In the genomic region with DNA sequence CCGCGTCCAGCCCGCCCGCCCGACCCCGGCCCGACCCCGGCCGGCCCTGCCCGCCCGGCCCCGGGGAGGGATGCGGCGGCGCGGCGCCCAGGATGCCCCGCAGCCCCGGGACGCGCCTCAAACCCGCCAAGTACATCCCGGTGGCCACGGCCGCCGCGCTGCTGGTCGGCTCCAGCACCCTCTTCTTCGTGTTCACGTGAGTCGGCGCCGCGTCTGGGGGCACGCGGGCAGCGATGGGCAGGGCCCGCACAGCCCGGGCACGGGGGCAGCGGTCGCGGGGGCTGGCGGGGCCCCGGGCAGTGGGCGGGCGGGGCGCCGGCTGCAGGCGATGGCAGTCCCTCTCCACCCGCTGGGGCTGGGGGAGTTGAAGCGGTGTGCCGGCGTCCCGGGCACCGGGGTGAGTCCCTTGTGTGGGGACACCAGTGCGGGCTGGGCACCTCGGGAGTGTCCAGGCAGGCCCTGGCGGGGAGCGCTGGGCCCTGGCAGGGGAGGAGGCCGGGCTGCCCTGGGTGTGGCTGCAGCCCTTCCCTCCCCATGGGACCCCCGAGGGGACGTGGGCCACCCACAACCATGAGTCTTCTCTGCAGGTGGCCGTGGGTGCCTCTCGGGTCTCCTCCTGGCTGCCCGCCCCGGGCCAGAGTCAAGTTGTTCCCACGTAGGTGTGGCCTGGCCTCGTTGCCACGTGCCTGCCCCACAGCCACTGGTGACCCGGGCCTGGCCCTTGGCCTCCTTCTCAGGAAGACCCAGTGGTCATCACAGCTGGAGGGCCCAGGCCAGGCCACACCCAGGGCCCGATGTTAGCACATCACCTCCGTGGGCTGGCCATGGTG, we compare ENCODE assay signal across 6 cellular contexts. TPM values are rescaled to one million over a fixed set of nuclear protein-coding genes. Genes with fewer than 3 reads are reported as not detected.
A peak's percentile ranks its signal among the peaks of the same experiment; 100 is the strongest.
DNase-seq lines count a peak whose midpoint lies in the region; ATAC-seq, FAIRE-seq and TF ChIP-seq lines count a peak whose summit lies in the region.

No MANE protein-coding gene starts in this region.

- CTCF ChIA-PET in PC-3 (lab: Charles Lee) = no interaction called here

- ATAC-seq in PC-3 = no peak
- no peak for ATAC-seq in HG02973 (IDR thresholded peaks at IDR 0.05; ENCODE audit: unreplicated experiment)

- H3K36me3 ChIP-seq in GM06990 (ENCODE audit: control insufficient read depth, insufficient read depth, low read length) (no peaks in the 10 kb centered on the region), PC-3 (ENCODE audit: low read depth, low read length) (no peaks in the 10 kb centered on the region), stomach smooth muscle (ENCODE audit: control insufficient read depth in 2 of 2, insufficient read depth in 2 of 2, low read length in 2 of 2) (peaks cover 0 to 3% of the 10 kb centered on the region in 2 donors)

- H3K9ac ChIP-seq in PC-3 (ENCODE audit: low read length) (peak overlapping the region; percentile 72), stomach smooth muscle (ENCODE audit: low read length in 2 of 2) (peak overlapping the region; percentile 41 to 79)

- no TSS peak for BruUV-seq in PC-3 (replicated peaks; lab: Mats Ljungman, UMichigan)

- peaks cover 7% of the 10 kb centered on the region; the same call in 1 of the 2 replicates for H3K4me1 ChIP-seq in PC-3 (ENCODE audit: insufficient read depth, low read length)
- H3K4me1 ChIP-seq in stomach smooth muscle (ENCODE audit: control insufficient read depth, insufficient read depth, low read length) = peaks cover 57% of the 10 kb centered on the region

- no peak for TF ChIP-seq POLR2A in H54 (IDR thresholded peaks at IDR 0.05; ENCODE audit: low read depth, low read length)

- POLR2A ChIA-PET in PC-3 (lab: Charles Lee; ENCODE audit: unreplicated experiment) = no interaction called here

- H4K20me1 ChIP-seq in PC-3 (ENCODE audit: low read length) = no peaks in the 10 kb centered on the region

- H3K4me2 ChIP-seq in PC-3 (ENCODE audit: low read length) = peak overlapping the region; percentile 93

- H3K4me3 ChIP-seq in GM06990 (replicated peaks; ENCODE audit: low read depth, low read length) (peak overlapping the region; percentile 87), PC-3 (ENCODE audit: low read length) (peak overlapping the region; percentile 74), fibroblast of pulmonary artery (replicated peaks; ENCODE audit: low read depth, low read length) (peak overlapping the region; percentile 76), stomach smooth muscle (ENCODE audit: low read length in 2 of 2) (peak overlapping the region; percentile 51 to 83)

- intact Hi-C loops in PC-3 (cut with micrococcal nuclease) = no loop called here

- H3K27ac ChIP-seq in PC-3 (ENCODE audit: low read length) (no peak overlapping the region), stomach smooth muscle (ENCODE audit: low read length) (no peak overlapping the region)

- H2AFZ ChIP-seq in PC-3 (ENCODE audit: low read length) = peak overlapping the region; percentile 68; the same call in 1 of the 2 replicates

- FAIRE-seq in H54 (lab: Jason Lieb, UNC) = no peak

- no peaks in the 10 kb centered on the region for H3F3A ChIP-seq in PC-3 (ENCODE audit: low read length, unreplicated experiment)

- peaks cover 51% of the 10 kb centered on the region for H3K79me2 ChIP-seq in PC-3 (ENCODE audit: low read length)

- no peak for TF ChIP-seq CTCF in GM06990 (IDR thresholded peaks at IDR 0.05; ENCODE audit: insufficient read depth, low read length, poor library complexity, severe bottlenecking)
- TF ChIP-seq CTCF in PC-3 (conservative IDR thresholded peaks at IDR 0.05; ENCODE audit: low read depth, low read length) = no peak
- TF ChIP-seq CTCF in fibroblast of pulmonary artery (IDR thresholded peaks at IDR 0.05; ENCODE audit: low read length, missing control alignments) = no peak

- DNase-seq in GM06990 (ENCODE audit: extremely low read depth, insufficient read length) = no peak
- DNase-seq in PC-3 = no peak
- DNase-seq in fibroblast of pulmonary artery (ENCODE audit: low read depth) = no peak
- no peak for DNase-seq in H54 (ENCODE audit: insufficient read length, low spot score)

- H3K9me3 ChIP-seq in PC-3 (ENCODE audit: low read length) (no peaks in the 10 kb centered on the region), stomach smooth muscle (ENCODE audit: control insufficient read depth in 2 of 2, low read length in 2 of 2) (no peaks in the 10 kb centered on the region)

- H3K27me3 ChIP-seq in GM06990 (replicated peaks; ENCODE audit: control insufficient read depth, insufficient read depth, low read length) (no peaks in the 10 kb centered on the region), PC-3 (ENCODE audit: low read length) (no peaks in the 10 kb centered on the region), stomach smooth muscle (ENCODE audit: control insufficient read depth in 1 of 2, insufficient read depth in 2 of 2, low read length in 2 of 2) (no peaks in the 10 kb centered on the region)

- H3K9me2 ChIP-seq in PC-3 (replicated peaks; ENCODE audit: low read length) = no peaks in the 10 kb centered on the region

RNA-seq across cellular contexts. Expression of a gene that starts 0.5 kb away (rescaled TPM):
- 24.6 and 26.8 TPM in 2 replicates for total RNA-seq in PC-3 (2014; rRNA removed)

RNA-seq across cellular contexts. Expression of a gene that starts 15.0 kb away (rescaled TPM):
- 58.9 and 62.1 TPM in 2 replicates for total RNA-seq in PC-3 (2014; rRNA removed)

RNA-seq across cellular contexts. Expression of a gene that starts 16.2 kb away (rescaled TPM):
- total RNA-seq in PC-3 (2014; rRNA removed) = 356 and 411 TPM in 2 replicates

RNA-seq across cellular contexts. Expression of a gene that starts 18.8 kb away (rescaled TPM):
- total RNA-seq in PC-3 (2014; rRNA removed) = not detected in 2 replicates

RNA-seq across cellular contexts. Expression of a gene that starts 52.0 kb away (rescaled TPM):
- total RNA-seq in PC-3 (2014; rRNA removed) = 41.7 and 43.6 TPM in 2 replicates
